Comparison of ENCODE assay signal across 22 cellular contexts in genomic region chr1:162687870-162688269, GRCh38. TPM values are rescaled to one million over a fixed set of nuclear protein-coding genes. Genes with fewer than 3 reads are reported as not detected.
DNase-seq lines count a peak whose midpoint lies in the region; ATAC-seq and TF ChIP-seq lines count a peak whose summit lies in the region.
"Had no signal": no experiment of that assay in that cellular context is flagged by ENCODE, and none has a peak within 500 bp of the region (broad histone marks: within the 10 kb centered on the region; RNA-seq: fewer than 3 reads in every experiment).

No MANE protein-coding gene starts in this region.

- H3K27me3 ChIP-seq in left ventricle myocardium inferior (ENCODE audit: low read depth) (no peaks in the 10 kb centered on the region), skeletal muscle tissue (ENCODE audit: control insufficient read depth in 3 of 3, insufficient read depth in 3 of 3, low read length in 3 of 3) (no peaks in the 10 kb centered on the region), ovary (no peaks in the 10 kb centered on the region), A673 (replicated peaks; ENCODE audit: insufficient read depth, low read depth, low read length, poor library complexity) (no peaks in the 10 kb centered on the region), upper lobe of left lung (no peaks in the 10 kb centered on the region)
- H3K27me3 ChIP-seq: pancreas had no signal

- H3K4me1 ChIP-seq in left ventricle myocardium inferior (peaks cover 53% of the 10 kb centered on the region), skeletal muscle tissue (ENCODE audit: control insufficient read depth in 3 of 3, insufficient read depth in 3 of 3, low read length in 3 of 3) (peaks cover 29 to 42% (median 33%) of the 10 kb centered on the region in 3 donors), ovary (ENCODE audit: insufficient read depth) (peaks cover 26% of the 10 kb centered on the region), A673 (ENCODE audit: insufficient read depth, low read length, poor library complexity, severe bottlenecking) (peaks cover 30% of the 10 kb centered on the region), upper lobe of left lung (peaks cover 0 to 7% (median 0%) of the 10 kb centered on the region in 4 donors)
- H3K4me1 ChIP-seq: pancreas had no signal

- peak overlapping the region in 1 of 3 donors; percentile 54 for H3K9ac ChIP-seq in skeletal muscle tissue (ENCODE audit: low read depth in 1 of 3, low read length in 3 of 3)

- ATAC-seq in upper lobe of left lung (ENCODE audit: low FRiP score in 2 of 2): no peak
- ATAC-seq: esophagus mucosa had no signal

- H3K36me3 ChIP-seq in left ventricle myocardium inferior: no peaks in the 10 kb centered on the region
- H3K36me3 ChIP-seq in skeletal muscle tissue (ENCODE audit: control insufficient read depth in 3 of 3, insufficient read depth in 3 of 3, low read length in 3 of 3): no peaks in the 10 kb centered on the region
- H3K36me3 ChIP-seq in ovary: no peaks in the 10 kb centered on the region
- peaks cover 16% of the 10 kb centered on the region for H3K36me3 ChIP-seq in A673 (ENCODE audit: insufficient read depth, low read length, poor library complexity, severe bottlenecking)
- no peaks in the 10 kb centered on the region for H3K36me3 ChIP-seq in upper lobe of left lung
- H3K36me3 ChIP-seq: pancreas had no signal

- 58 to 63% (median 62%) methylated on average over 6 of the region's 6 CpGs for WGBS in ovary, 3 donors
- WGBS in upper lobe of left lung, 2 donors: 85 to 91% methylated on average over 6 of the region's 6 CpGs

- DNase-seq in DMS 273 (lab: John Stamatoyannopoulos, UW; ENCODE audit: unreplicated experiment) (peak; percentile 28), DMS 273 treated with DMSO at 0.1 percent for 48 hours (lab: John Stamatoyannopoulos, UW) (no peak), M059J (ENCODE audit: low read depth) (peak; percentile 83), left ventricle myocardium inferior (no peak), ovary (no peak), A673 (ENCODE audit: low spot score) (no peak), upper lobe of left lung (no peak)
- DNase-seq: activated CD4-positive, alpha-beta memory T cell treated with anti-CD3 and anti-CD28 coated beads for 36 hours; activated naive CD8-positive, alpha-beta T cell treated with anti-CD3 and anti-CD28 coated beads, Interleukin-2, amount 10 ng/mL, durations not matched to agents 7 days and 5 days; GDM1; glutamatergic neuron; naive B cell; NCI-H2029 treated with DMSO at 0.1 percent for 48 hours; NCI-H446 treated with DMSO at 0.1 percent for 48 hours; pancreas; stimulated activated CD4-positive, alpha-beta T cell treated with anti-CD3 and anti-CD28 coated beads, Interleukin-4, amount 100 ng/mL, for 1 hour; SW 1271 had no signal

- peak overlapping the region; percentile 10 for H3K4me3 ChIP-seq in left ventricle myocardium inferior
- peak overlapping the region in 2 of 3 donors; percentile 4 to 31 for H3K4me3 ChIP-seq in skeletal muscle tissue (ENCODE audit: low read length in 3 of 3)
- H3K4me3 ChIP-seq in ovary: no peak overlapping the region
- H3K4me3 ChIP-seq in A673 (ENCODE audit: low read depth, low read length, poor library complexity, severe bottlenecking): no peak overlapping the region
- H3K4me3 ChIP-seq in upper lobe of left lung: no peak overlapping the region
- H3K4me3 ChIP-seq: lung, pancreas, skin epidermis had no signal

- TF ChIP-seq POLR2A in ovary (IDR thresholded peaks at IDR 0.05) (no peak), upper lobe of left lung (IDR thresholded peaks at IDR 0.05) (no peak)

- H3K27ac ChIP-seq in left ventricle myocardium inferior (replicated peaks) (peak overlapping the region; percentile 85), skeletal muscle tissue (ENCODE audit: low read depth, low read length) (peak overlapping the region; percentile 45), ovary (no peak overlapping the region), A673 (ENCODE audit: low read depth, low read length, poor library complexity, severe bottlenecking) (no peak overlapping the region), upper lobe of left lung (no peak overlapping the region)
- H3K27ac ChIP-seq: 22Rv1, pancreas had no signal

- CTCF ChIA-PET in A673 (lab: Charles Lee): no interaction called here

- POLR2A ChIA-PET in A673 (lab: Charles Lee; ENCODE audit: low non-redundant PET): interaction anchor here (0.5 kb wide), 1 partner anchor 15 kb away, joined by 4 read pairs; no protein-coding TSS in a partner anchor

- BruUV-seq in A673 (replicated peaks; lab: Mats Ljungman, UMichigan): no TSS peak

- TF ChIP-seq CTCF in left ventricle myocardium inferior (IDR thresholded peaks at IDR 0.05; ENCODE audit: borderline replicate concordance) (no peak), ovary (IDR thresholded peaks at IDR 0.05) (no peak), A673 (conservative IDR thresholded peaks at IDR 0.05; ENCODE audit: low read depth, low read length) (no peak), upper lobe of left lung (IDR thresholded peaks at IDR 0.05) (no peak)

- intact Hi-C loops in left ventricle myocardium inferior (cut with micrococcal nuclease): no loop called here
- intact Hi-C loops in ovary (cut with DNase I): no loop called here
- intact Hi-C loops in A673 (cut with micrococcal nuclease; ENCODE audit: unreplicated experiment): no loop called here

- no peak for TF ChIP-seq EP300 in ovary (IDR thresholded peaks at IDR 0.05)
- no peak for TF ChIP-seq EP300 in upper lobe of left lung (IDR thresholded peaks at IDR 0.05)

- peaks cover 9% of the 10 kb centered on the region for H3K9me3 ChIP-seq in left ventricle myocardium inferior (replicated peaks)
- no peaks in the 10 kb centered on the region for H3K9me3 ChIP-seq in skeletal muscle tissue (ENCODE audit: control insufficient read depth in 3 of 3, low read length in 3 of 3)
- no peaks in the 10 kb centered on the region for H3K9me3 ChIP-seq in ovary
- peaks cover 5% of the 10 kb centered on the region for H3K9me3 ChIP-seq in A673 (ENCODE audit: low read depth, low read length, poor library complexity, severe bottlenecking)
- H3K9me3 ChIP-seq in upper lobe of left lung: no peaks in the 10 kb centered on the region
- H3K9me3 ChIP-seq: pancreas had no signal

RNA-seq across cellular contexts. Expression of gene DDR2, which starts 55.6 kb away (rescaled TPM):
- total RNA-seq in M059J (2014; rRNA removed; shearing (Covaris generic)): 21.9 and 32.3 TPM in 2 replicates
- 26.9 TPM for total RNA-seq in left ventricle myocardium inferior
- total RNA-seq in skeletal muscle tissue: 40.2 TPM
- 100 to 1,000 TPM in 3 of 7 donors, 10 to 100 TPM in 4; 44.9 to 143 (median 91.7) TPM for total RNA-seq in ovary
- 10 to 100 TPM; 25.6 to 61.0 TPM for polyA plus RNA-seq in ovary
- 121 and 145 TPM in 2 replicates for total RNA-seq in A673 (2021)
- total RNA-seq in upper lobe of left lung: 10 to 100 TPM; 10.5 to 53.3 (median 23.0) TPM

Comparison
In these comparisons a context has a peak if more than half of its experiments do, and no peak if none do; other contexts are left out.
1. DNase-seq: peak in DMS 273 (single experiment) and M059J (single experiment); none in DMS 273 treated with DMSO at 0.1 percent for 48 hours (single experiment), left ventricle myocardium inferior (single experiment), ovary (0 of 5), A673 (single experiment) and upper lobe of left lung (0 of 2).
2. H3K27ac ChIP-seq: peak in left ventricle myocardium inferior (single experiment) and skeletal muscle tissue (single experiment); none in ovary (0 of 2), A673 (single experiment) and upper lobe of left lung (0 of 4).
3. H3K4me3 ChIP-seq: peak in left ventricle myocardium inferior (single experiment) and skeletal muscle tissue (2 of 3); none in ovary (single experiment), A673 (single experiment) and upper lobe of left lung (0 of 4).